ENCODE assay signal across 1 cellular context in genomic region chr7:1548438-1548831, GRCh38.
TF ChIP-seq lines count a peak whose summit lies in the region.

No MANE protein-coding gene starts in this region.

TF ChIP-seq in K562, 482 proteins besides CTCF, POLR2A, EP300 and RAD21:
- TF ChIP-seq ZNF263 (CRISPR knock-in tag; IDR thresholded peaks at IDR 0.05; ENCODE audit: borderline replicate concordance) (peak; percentile 71; the same call in 1 of the 2 replicates), NFXL1 (CRISPR knock-in tag; IDR thresholded peaks at IDR 0.05) (no peak), NFE2L1 (tag; IDR thresholded peaks at IDR 0.05; ENCODE audit: borderline replicate concordance, low read depth) (no peak), MCM5 (IDR thresholded peaks at IDR 0.05; ENCODE audit: low read depth) (no peak), CC2D1A (IDR thresholded peaks at IDR 0.05) (0 out of 2 replicates have a peak, but pooled peaks have one; percentile 28), SREBF2 (CRISPR knock-in tag; IDR thresholded peaks at IDR 0.05) (no peak), FOXO4 (CRISPR knock-in tag; IDR thresholded peaks at IDR 0.05) (no peak), ZNF197 (CRISPR knock-in tag; IDR thresholded peaks at IDR 0.05; ENCODE audit: low read depth) (no peak), PYGO2 (tag; IDR thresholded peaks at IDR 0.05) (no peak), JUND (IDR thresholded peaks at IDR 0.05; ENCODE audit: borderline replicate concordance, low read depth, low read length) (peak; percentile 40), JUND (tag; IDR thresholded peaks at IDR 0.05; ENCODE audit: borderline replicate concordance, low read depth, low read length) (no peak), SMC3 (conservative IDR thresholded peaks at IDR 0.05; ENCODE audit: insufficient read depth, low read depth, low read length) (peak; percentile 50), E2F6 (IDR thresholded peaks at IDR 0.05; ENCODE audit: borderline replicate concordance in 1 of 2, extremely low read depth in 1 of 2, insufficient read depth in 1 of 2, insufficient read length in 1 of 2, low read depth in 1 of 2, low read length in 1 of 2, poor library complexity in 1 of 2, severe bottlenecking in 1 of 2) (no peak), EZH2 (IDR thresholded peaks at IDR 0.05; ENCODE audit: borderline replicate concordance, low read depth, low read length) (no peak), THAP12 (CRISPR knock-in tag; IDR thresholded peaks at IDR 0.05) (no peak), PHB2 (IDR thresholded peaks at IDR 0.05; ENCODE audit: low read depth) (no peak), STAT5A (IDR thresholded peaks at IDR 0.05; ENCODE audit: borderline replicate concordance, low read length) (no peak), ARID2 (IDR thresholded peaks at IDR 0.05) (peak; percentile 73; the same call in 1 of the 2 replicates), ZNF436 (CRISPR knock-in tag; IDR thresholded peaks at IDR 0.05) (no peak), HDAC1 (IDR thresholded peaks at IDR 0.05) (0 out of 4 replicates have a peak, but pooled peaks of 1 of the 2 experiments have one; percentile 14), ZNF699 (CRISPR knock-in tag; IDR thresholded peaks at IDR 0.05; ENCODE audit: insufficient replicate concordance) (no peak), DDX20 (tag; IDR thresholded peaks at IDR 0.05; ENCODE audit: low read depth) (no peak), ARID3B (CRISPR knock-in tag; IDR thresholded peaks at IDR 0.05; ENCODE audit: borderline replicate concordance) (no peak), SPI1 (IDR thresholded peaks at IDR 0.05; ENCODE audit: borderline replicate concordance, low read depth, low read length) (peak; percentile 79), ZNF431 (CRISPR knock-in tag; IDR thresholded peaks at IDR 0.05) (no peak), ZNF512 (tag; IDR thresholded peaks at IDR 0.05) (no peak), CBX2 (IDR thresholded peaks at IDR 0.05; ENCODE audit: insufficient read depth, low read length, poor library complexity, severe bottlenecking) (no peak), ZEB2 (IDR thresholded peaks at IDR 0.05) (peak; percentile 61; the same call in 1 of the 2 replicates), ZNF134 (CRISPR knock-in tag; conservative IDR thresholded peaks at IDR 0.05) (no peak), PRDM10 (IDR thresholded peaks at IDR 0.05; ENCODE audit: partially characterized antibody) (no peak), CTBP1 (IDR thresholded peaks at IDR 0.05; ENCODE audit: borderline replicate concordance) (peak; percentile 62; the same call in 1 of the 2 replicates), ZKSCAN8 (CRISPR knock-in tag; IDR thresholded peaks at IDR 0.05) (no peak), RCOR1 (IDR thresholded peaks at IDR 0.05; ENCODE audit: borderline replicate concordance in 1 of 2, low read depth in 2 of 2, low read length in 2 of 2) (peak in 1 of 2 experiments; percentile 39; a peak in 1 of 4 replicates)
